2 cellular contexts compared by ENCODE assay signal in the genomic region with DNA sequence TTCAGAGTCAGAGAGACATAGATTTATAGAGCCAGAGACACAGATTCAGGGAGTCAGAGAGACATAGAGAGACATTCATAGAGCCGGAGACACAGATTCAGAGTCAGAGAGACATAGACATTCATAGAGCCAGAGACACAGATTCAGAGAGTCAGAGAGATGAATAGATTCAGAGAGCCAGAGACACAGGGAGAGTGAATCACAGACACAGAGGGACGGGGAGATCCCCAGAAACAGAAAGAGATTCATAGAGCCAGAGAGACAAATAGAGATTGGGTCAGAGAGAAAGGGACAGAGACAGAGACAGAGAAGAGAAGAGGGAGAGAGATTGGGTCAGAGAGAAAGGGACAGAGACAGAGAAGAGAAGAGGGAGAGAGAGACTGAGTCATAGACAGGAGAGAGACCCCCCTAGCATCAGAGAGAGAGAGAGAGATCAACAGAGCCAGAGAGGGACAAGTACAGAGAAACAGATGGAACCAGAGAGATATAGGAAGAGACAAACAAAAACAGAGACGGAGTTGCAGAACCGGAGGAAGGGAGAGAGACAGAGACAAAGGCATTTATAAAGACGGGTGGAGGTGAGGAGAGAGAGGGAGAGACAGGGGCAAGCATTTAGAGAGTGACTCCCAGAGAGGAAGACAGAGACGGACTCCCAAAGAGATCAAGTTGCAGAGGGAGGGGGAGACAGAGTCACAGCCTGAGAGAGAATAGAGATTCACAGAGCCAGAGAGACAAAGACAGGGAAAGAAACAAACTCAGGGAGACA.
TF ChIP-seq lines count a peak whose summit lies in the region.

No MANE protein-coding gene starts in this region.

TF ChIP-seq in SK-N-SH, 30 proteins besides CTCF, POLR2A, EP300 and RAD21 (continued from another document):
- TF ChIP-seq, protein P1, sequence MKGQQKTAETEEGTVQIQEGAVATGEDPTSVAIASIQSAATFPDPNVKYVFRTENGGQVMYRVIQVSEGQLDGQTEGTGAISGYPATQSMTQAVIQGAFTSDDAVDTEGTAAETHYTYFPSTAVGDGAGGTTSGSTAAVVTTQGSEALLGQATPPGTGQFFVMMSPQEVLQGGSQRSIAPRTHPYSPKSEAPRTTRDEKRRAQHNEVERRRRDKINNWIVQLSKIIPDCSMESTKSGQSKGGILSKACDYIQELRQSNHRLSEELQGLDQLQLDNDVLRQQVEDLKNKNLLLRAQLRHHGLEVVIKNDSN (IDR thresholded peaks at IDR 0.05; ENCODE audit: borderline replicate concordance, low read depth): no peak
- TF ChIP-seq SIN3A (IDR thresholded peaks at IDR 0.05; ENCODE audit: borderline replicate concordance, low read depth, low read length) (no peak), POLR2AphosphoS5 (IDR thresholded peaks at IDR 0.05; ENCODE audit: low read depth, low read length) (no peak), GATA2 (CRISPR knock-in tag; IDR thresholded peaks at IDR 0.05) (no peak), FOXM1 (IDR thresholded peaks at IDR 0.05; ENCODE audit: low read depth) (no peak), RXRA (IDR thresholded peaks at IDR 0.05; ENCODE audit: borderline replicate concordance, low read depth) (no peak), TEAD4 (IDR thresholded peaks at IDR 0.05; ENCODE audit: borderline replicate concordance, insufficient read depth) (no peak), MXI1 (IDR thresholded peaks at IDR 0.05; ENCODE audit: low read depth, low read length) (no peak)
- TF ChIP-seq, protein P2, sequence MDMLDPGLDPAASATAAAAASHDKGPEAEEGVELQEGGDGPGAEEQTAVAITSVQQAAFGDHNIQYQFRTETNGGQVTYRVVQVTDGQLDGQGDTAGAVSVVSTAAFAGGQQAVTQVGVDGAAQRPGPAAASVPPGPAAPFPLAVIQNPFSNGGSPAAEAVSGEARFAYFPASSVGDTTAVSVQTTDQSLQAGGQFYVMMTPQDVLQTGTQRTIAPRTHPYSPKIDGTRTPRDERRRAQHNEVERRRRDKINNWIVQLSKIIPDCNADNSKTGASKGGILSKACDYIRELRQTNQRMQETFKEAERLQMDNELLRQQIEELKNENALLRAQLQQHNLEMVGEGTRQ (IDR thresholded peaks at IDR 0.05; ENCODE audit: borderline replicate concordance, low read depth, low read length): no peak

TF ChIP-seq in SK-N-SH treated with all-trans-retinoic acid at 6 μM for 48 hours, 23 proteins besides CTCF, POLR2A, EP300 and RAD21:
- TF ChIP-seq, protein P3, sequence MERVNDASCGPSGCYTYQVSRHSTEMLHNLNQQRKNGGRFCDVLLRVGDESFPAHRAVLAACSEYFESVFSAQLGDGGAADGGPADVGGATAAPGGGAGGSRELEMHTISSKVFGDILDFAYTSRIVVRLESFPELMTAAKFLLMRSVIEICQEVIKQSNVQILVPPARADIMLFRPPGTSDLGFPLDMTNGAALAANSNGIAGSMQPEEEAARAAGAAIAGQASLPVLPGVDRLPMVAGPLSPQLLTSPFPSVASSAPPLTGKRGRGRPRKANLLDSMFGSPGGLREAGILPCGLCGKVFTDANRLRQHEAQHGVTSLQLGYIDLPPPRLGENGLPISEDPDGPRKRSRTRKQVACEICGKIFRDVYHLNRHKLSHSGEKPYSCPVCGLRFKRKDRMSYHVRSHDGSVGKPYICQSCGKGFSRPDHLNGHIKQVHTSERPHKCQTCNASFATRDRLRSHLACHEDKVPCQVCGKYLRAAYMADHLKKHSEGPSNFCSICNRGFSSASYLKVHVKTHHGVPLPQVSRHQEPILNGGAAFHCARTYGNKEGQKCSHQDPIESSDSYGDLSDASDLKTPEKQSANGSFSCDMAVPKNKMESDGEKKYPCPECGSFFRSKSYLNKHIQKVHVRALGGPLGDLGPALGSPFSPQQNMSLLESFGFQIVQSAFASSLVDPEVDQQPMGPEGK (CRISPR knock-in tag; IDR thresholded peaks at IDR 0.05; ENCODE audit: borderline replicate concordance): no peak
- TF ChIP-seq CSDC2 (CRISPR knock-in tag; IDR thresholded peaks at IDR 0.05): no peak
- TF ChIP-seq ZNF565 (CRISPR knock-in tag; conservative IDR thresholded peaks at IDR 0.05; ENCODE audit: low read depth): no peak
- TF ChIP-seq TOX (CRISPR knock-in tag; IDR thresholded peaks at IDR 0.05; ENCODE audit: borderline replicate concordance): no peak
- TF ChIP-seq, protein P4, sequence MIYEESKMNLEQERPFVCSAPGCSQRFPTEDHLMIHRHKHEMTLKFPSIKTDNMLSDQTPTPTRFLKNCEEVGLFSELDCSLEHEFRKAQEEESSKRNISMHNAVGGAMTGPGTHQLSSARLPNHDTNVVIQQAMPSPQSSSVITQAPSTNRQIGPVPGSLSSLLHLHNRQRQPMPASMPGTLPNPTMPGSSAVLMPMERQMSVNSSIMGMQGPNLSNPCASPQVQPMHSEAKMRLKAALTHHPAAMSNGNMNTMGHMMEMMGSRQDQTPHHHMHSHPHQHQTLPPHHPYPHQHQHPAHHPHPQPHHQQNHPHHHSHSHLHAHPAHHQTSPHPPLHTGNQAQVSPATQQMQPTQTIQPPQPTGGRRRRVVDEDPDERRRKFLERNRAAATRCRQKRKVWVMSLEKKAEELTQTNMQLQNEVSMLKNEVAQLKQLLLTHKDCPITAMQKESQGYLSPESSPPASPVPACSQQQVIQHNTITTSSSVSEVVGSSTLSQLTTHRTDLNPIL (CRISPR knock-in tag; IDR thresholded peaks at IDR 0.05; ENCODE audit: low read depth): no peak
- no peak for TF ChIP-seq BACH2 (CRISPR knock-in tag; IDR thresholded peaks at IDR 0.05; ENCODE audit: borderline replicate concordance)
- TF ChIP-seq ZFP3 (CRISPR knock-in tag; IDR thresholded peaks at IDR 0.05): no peak
- TF ChIP-seq, protein P5, sequence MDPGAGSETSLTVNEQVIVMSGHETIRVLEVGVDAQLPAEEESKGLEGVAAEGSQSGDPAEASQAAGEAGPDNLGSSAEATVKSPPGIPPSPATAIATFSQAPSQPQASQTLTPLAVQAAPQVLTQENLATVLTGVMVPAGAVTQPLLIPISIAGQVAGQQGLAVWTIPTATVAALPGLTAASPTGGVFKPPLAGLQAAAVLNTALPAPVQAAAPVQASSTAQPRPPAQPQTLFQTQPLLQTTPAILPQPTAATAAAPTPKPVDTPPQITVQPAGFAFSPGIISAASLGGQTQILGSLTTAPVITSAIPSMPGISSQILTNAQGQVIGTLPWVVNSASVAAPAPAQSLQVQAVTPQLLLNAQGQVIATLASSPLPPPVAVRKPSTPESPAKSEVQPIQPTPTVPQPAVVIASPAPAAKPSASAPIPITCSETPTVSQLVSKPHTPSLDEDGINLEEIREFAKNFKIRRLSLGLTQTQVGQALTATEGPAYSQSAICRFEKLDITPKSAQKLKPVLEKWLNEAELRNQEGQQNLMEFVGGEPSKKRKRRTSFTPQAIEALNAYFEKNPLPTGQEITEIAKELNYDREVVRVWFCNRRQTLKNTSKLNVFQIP (CRISPR knock-in tag; IDR thresholded peaks at IDR 0.05; ENCODE audit: borderline replicate concordance, low read depth): no peak
- no peak for TF ChIP-seq GLIS3 (CRISPR knock-in tag; IDR thresholded peaks at IDR 0.05)
- no peak for TF ChIP-seq ZFP30 (CRISPR knock-in tag; IDR thresholded peaks at IDR 0.05)
TF ChIP-seq in SK-N-SH treated with all-trans-retinoic acid at 6 μM for 48 hours: peak in this region for 0.
